Comparison of ENCODE assay signal across 1 cellular context in genomic region chr22:38656256-38657148, GRCh38.
TF ChIP-seq lines count a peak whose summit lies in the region.

CBY1 (plus strand) TSS chr22:38656638; CDS start chr22:38668055, 11,417 bp downstream.
FAM227A (minus strand) TSS chr22:38656392; CDS start chr22:38650168, 6,224 bp downstream.

TF ChIP-seq in K562, 482 proteins besides CTCF, POLR2A, EP300 and RAD21 (continued from another document and continues in another):
- TF ChIP-seq ZNF408 (CRISPR knock-in tag; IDR thresholded peaks at IDR 0.05; ENCODE audit: low read depth): no peak
- TF ChIP-seq HOMEZ (CRISPR knock-in tag; IDR thresholded peaks at IDR 0.05): no peak
- no peak for TF ChIP-seq KDM1A (IDR thresholded peaks at IDR 0.05)
- no peak for TF ChIP-seq ZFP36 (IDR thresholded peaks at IDR 0.05; ENCODE audit: low read depth, low read length, partially characterized antibody)
- TF ChIP-seq MIER1 (IDR thresholded peaks at IDR 0.05; ENCODE audit: low read depth): no peak
- TF ChIP-seq TAF1 (IDR thresholded peaks at IDR 0.05; ENCODE audit: control insufficient read depth, extremely low read depth, insufficient read depth, low read length, severe bottlenecking): peak; percentile 45
- no peak for TF ChIP-seq KHSRP (IDR thresholded peaks at IDR 0.05)
- no peak for TF ChIP-seq ZNF316 (IDR thresholded peaks at IDR 0.05)
- TF ChIP-seq RAD51 (IDR thresholded peaks at IDR 0.05; ENCODE audit: borderline replicate concordance, low read depth): no peak
- TF ChIP-seq STAT5B (CRISPR knock-in tag; IDR thresholded peaks at IDR 0.05): no peak
- TF ChIP-seq SP2 (IDR thresholded peaks at IDR 0.05; ENCODE audit: extremely low read depth, low read depth, low read length, poor library complexity, severe bottlenecking): no peak
- no peak for TF ChIP-seq ZNF561 (CRISPR knock-in tag; conservative IDR thresholded peaks at IDR 0.05)
- no peak for TF ChIP-seq ZBTB17 (CRISPR knock-in tag; IDR thresholded peaks at IDR 0.05)
- no peak for TF ChIP-seq NCOA2 (IDR thresholded peaks at IDR 0.05; ENCODE audit: partially characterized antibody in 2 of 2)
- no peak for TF ChIP-seq CBX1 (IDR thresholded peaks at IDR 0.05; ENCODE audit: low read depth)
- no peak for TF ChIP-seq ZNF583 (CRISPR knock-in tag; IDR thresholded peaks at IDR 0.05)
- TF ChIP-seq YBX1 (IDR thresholded peaks at IDR 0.05): no peak
- no peak for TF ChIP-seq TGIF2 (CRISPR knock-in tag; IDR thresholded peaks at IDR 0.05)
- no peak for TF ChIP-seq RBM15 (IDR thresholded peaks at IDR 0.05; ENCODE audit: insufficient read depth, low read length)
- TF ChIP-seq E2F1 (CRISPR knock-in tag; IDR thresholded peaks at IDR 0.05): no peak
- no peak for TF ChIP-seq ZNF785 (CRISPR knock-in tag; IDR thresholded peaks at IDR 0.05)
- TF ChIP-seq CHD7 (IDR thresholded peaks at IDR 0.05; ENCODE audit: low read depth, low read length): no peak
- TF ChIP-seq CBX2 (IDR thresholded peaks at IDR 0.05; ENCODE audit: insufficient read depth, low read length, poor library complexity, severe bottlenecking): no peak
- no peak for TF ChIP-seq ZNF347 (CRISPR knock-in tag; IDR thresholded peaks at IDR 0.05; ENCODE audit: low read depth)
- no peak for TF ChIP-seq TBL1XR1 (IDR thresholded peaks at IDR 0.05; ENCODE audit: low read length in 2 of 2)
- no peak for TF ChIP-seq GTF2B (IDR thresholded peaks at IDR 0.05; ENCODE audit: extremely low read depth, insufficient read length)
- no peak for TF ChIP-seq SRF (CRISPR knock-in tag; IDR thresholded peaks at IDR 0.05)
- TF ChIP-seq SP1 (CRISPR knock-in tag; IDR thresholded peaks at IDR 0.05): peak; percentile 49; the same call in 1 of the 2 replicates
- no peak for TF ChIP-seq ETV5 (CRISPR knock-in tag; IDR thresholded peaks at IDR 0.05; ENCODE audit: low read depth)
- 0 out of 2 replicates have a peak, but pooled peaks have one; percentile 15 for TF ChIP-seq HDAC2 (IDR thresholded peaks at IDR 0.05)
- no peak for TF ChIP-seq ZNF77 (CRISPR knock-in tag; IDR thresholded peaks at IDR 0.05)
- peak; percentile 66 for TF ChIP-seq ZFX (CRISPR knock-in tag; IDR thresholded peaks at IDR 0.05)
- TF ChIP-seq PYGO2 (tag; IDR thresholded peaks at IDR 0.05): no peak
- no peak for TF ChIP-seq ELF1 (tag; IDR thresholded peaks at IDR 0.05)
- 0 out of 2 replicates have a peak, but pooled peaks have one; percentile 11 for TF ChIP-seq CREM (IDR thresholded peaks at IDR 0.05; ENCODE audit: low read depth)
- TF ChIP-seq RBM34 (IDR thresholded peaks at IDR 0.05; ENCODE audit: borderline replicate concordance, insufficient read depth, low read length): no peak
- TF ChIP-seq PHB (CRISPR knock-in tag; IDR thresholded peaks at IDR 0.05): no peak
- no peak for TF ChIP-seq NUFIP1 (IDR thresholded peaks at IDR 0.05; ENCODE audit: partially characterized antibody)
- no peak for TF ChIP-seq BRD4 (IDR thresholded peaks at IDR 0.05)
- TF ChIP-seq MED1 (CRISPR knock-in tag; IDR thresholded peaks at IDR 0.05; ENCODE audit: borderline replicate concordance): no peak
- TF ChIP-seq DMBX1 (CRISPR knock-in tag; IDR thresholded peaks at IDR 0.05; ENCODE audit: borderline replicate concordance): no peak
- no peak for TF ChIP-seq RNF219 (CRISPR knock-in tag; IDR thresholded peaks at IDR 0.05)
- no peak for TF ChIP-seq U2AF1 (optimal IDR thresholded peaks at IDR 0.05; ENCODE audit: low read depth, low read length)
- no peak for TF ChIP-seq REST (CRISPR knock-in tag; IDR thresholded peaks at IDR 0.05; ENCODE audit: low read depth)
- TF ChIP-seq NFIX (CRISPR knock-in tag; IDR thresholded peaks at IDR 0.05; ENCODE audit: low read depth): no peak
- TF ChIP-seq CHD1 (IDR thresholded peaks at IDR 0.05; ENCODE audit: low read length): no peak
- TF ChIP-seq EP400 (IDR thresholded peaks at IDR 0.05): peak; percentile 38; the same call in 1 of the 2 replicates
- no peak for TF ChIP-seq XRCC5 (IDR thresholded peaks at IDR 0.05; ENCODE audit: low read depth, low read length)
